ENCODE assay signal across 18 cellular contexts in the genomic region with DNA sequence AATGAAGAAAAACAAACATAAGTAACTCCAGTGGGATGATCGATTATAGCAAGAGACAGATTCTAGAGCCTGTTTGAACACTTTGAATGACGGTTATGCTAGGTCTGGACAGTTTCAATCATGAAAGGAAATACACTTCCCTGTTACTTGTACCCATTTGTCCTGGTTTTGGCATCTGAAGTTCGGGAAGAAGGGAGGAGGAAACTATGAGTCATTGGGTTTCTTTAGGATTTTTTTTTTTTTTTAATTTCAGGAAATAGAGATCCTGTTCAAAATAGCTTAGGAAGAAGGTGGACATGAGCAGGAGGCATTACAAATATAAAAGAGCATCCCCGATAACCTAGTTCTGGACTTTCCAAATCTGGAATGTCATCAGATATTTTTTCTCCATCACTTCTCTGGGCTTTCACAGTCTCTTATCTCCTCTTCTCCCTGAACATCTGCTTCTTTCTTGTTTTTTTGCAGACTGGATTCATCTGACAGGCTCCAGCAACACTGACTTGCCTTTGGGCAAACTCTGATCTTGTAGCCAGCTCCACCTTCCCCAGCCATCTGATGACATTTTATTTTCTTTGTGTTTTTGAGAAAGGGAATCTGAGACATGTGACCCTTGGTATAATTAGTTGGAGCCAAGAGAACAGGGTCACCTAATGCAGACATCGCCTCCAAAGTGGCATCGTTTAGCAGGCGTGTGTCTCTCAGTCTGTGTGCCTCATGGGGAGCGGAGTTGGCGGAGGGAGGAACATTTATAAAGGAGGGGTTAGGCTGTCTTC.
"Had no signal": no experiment of that assay in that cellular context is flagged by ENCODE, and none has a peak within 500 bp of the region (broad histone marks: within the 10 kb centered on the region; RNA-seq: fewer than 3 reads in every experiment).

No MANE protein-coding gene starts in this region.

- H3K4me1 ChIP-seq: thyroid gland had no signal

- H3K27ac ChIP-seq: epithelial cell of prostate, thyroid gland had no signal

- H3K27me3 ChIP-seq: thyroid gland had no signal

- ATAC-seq: activated T-helper 17 cell treated with anti-CD3 and anti-CD28 coated beads, Interleukin-2, amount 50 U/mL, for 72 hours; left colon; mucosa of descending colon; naive thymus-derived CD8-positive, alpha-beta T cell; right cardiac atrium; stimulated activated effector memory CD8-positive, alpha-beta T cell treated with anti-CD3 and anti-CD28 coated beads, Interleukin-12 subunit alpha, Interleukin-12 subunit beta, amount 100 ng/mL, for 72 hours had no signal

- H3K36me3 ChIP-seq: thyroid gland had no signal

- DNase-seq: activated B cell treated with CpG ODN at 0.5 μM for 24 hours; activated CD4-positive, alpha-beta T cell treated with anti-CD3 and anti-CD28 coated beads, Interleukin-2, amount 10 ng/mL, durations not matched to agents 24 days and 14 days; activated CD8-positive, alpha-beta memory T cell treated with anti-CD3 and anti-CD28 coated beads for 24 hours; activated naive CD4-positive, alpha-beta T cell treated with anti-CD3 and anti-CD28 coated beads for 36 hours; activated T-cell treated with anti-CD3 and anti-CD28 coated beads for 4 hours; cortex of kidney; effector memory CD4-positive, alpha-beta T cell; foreskin fibroblast; left colon; mucosa of descending colon; naive thymus-derived CD8-positive, alpha-beta T cell; right cardiac atrium; small intestine; thyroid gland had no signal

- H3K9me3 ChIP-seq: mucosa of descending colon, thyroid gland had no signal

- H3K4me3 ChIP-seq: lung, mucosa of descending colon, thyroid gland had no signal
